Comparison of ENCODE assay signal across 8 cellular contexts in genomic region chr21:33300701-33301631, GRCh38. TPM values are rescaled to one million over a fixed set of nuclear protein-coding genes. Genes with fewer than 3 reads are reported as not detected.
DNase-seq lines count a peak whose midpoint lies in the region; ATAC-seq and TF ChIP-seq lines count a peak whose summit lies in the region.

No MANE protein-coding gene starts in this region.

- H3K27ac Mint-ChIP-seq in MCF 10A (ENCODE audit: low read depth, unreplicated experiment): no peak overlapping the region
- H3K27ac Mint-ChIP-seq in activated CD8-positive, alpha-beta T cell treated with anti-CD3 and anti-CD28 coated beads, Interleukin-2, amount 10 ng/mL, durations not matched to agents 7 days and 5 days: peak overlapping the region; percentile 64

- H3K27me3 ChIP-seq in breast epithelium (no peaks in the 10 kb centered on the region), right lobe of liver (no peaks in the 10 kb centered on the region), vagina (no peaks in the 10 kb centered on the region)

- no peak for TF ChIP-seq CTCF in breast epithelium (IDR thresholded peaks at IDR 0.05)
- no peak for TF ChIP-seq CTCF in MCF 10A (IDR thresholded peaks at IDR 0.05; ENCODE audit: unreplicated experiment)
- TF ChIP-seq CTCF in right lobe of liver (IDR thresholded peaks at IDR 0.05): no peak
- no peak for TF ChIP-seq CTCF in vagina (IDR thresholded peaks at IDR 0.05)

- H3K27ac ChIP-seq in breast epithelium (peak overlapping the region; percentile 56 to 83), right lobe of liver (peak overlapping the region; percentile 39 to 67 (median 44)), vagina (peak overlapping the region; percentile 50)

- no peaks in the 10 kb centered on the region for H3K4me1 ChIP-seq in breast epithelium
- peaks cover 0 to 39% (median 15%) of the 10 kb centered on the region in 4 donors for H3K4me1 ChIP-seq in right lobe of liver
- peaks cover 16% of the 10 kb centered on the region for H3K4me1 ChIP-seq in vagina

- H3K9me3 Mint-ChIP-seq in MCF 10A (ENCODE audit: unreplicated experiment): no peaks in the 10 kb centered on the region
- H3K9me3 Mint-ChIP-seq in activated CD8-positive, alpha-beta T cell treated with anti-CD3 and anti-CD28 coated beads, Interleukin-2, amount 10 ng/mL, durations not matched to agents 7 days and 5 days (ENCODE audit: insufficient read depth): no peaks in the 10 kb centered on the region

- H3K27me3 Mint-ChIP-seq in MCF 10A (ENCODE audit: insufficient read depth, unreplicated experiment): no peaks in the 10 kb centered on the region
- H3K27me3 Mint-ChIP-seq in activated CD8-positive, alpha-beta T cell treated with anti-CD3 and anti-CD28 coated beads, Interleukin-2, amount 10 ng/mL, durations not matched to agents 7 days and 5 days (ENCODE audit: low read depth): no peaks in the 10 kb centered on the region

- WGBS in right lobe of liver (ENCODE audit: insufficient coverage, low coverage, low lambda C conversion rate, missing lambda C conversion rate): 50% methylated on average over 9 of the region's 10 CpGs

- H3K36me3 Mint-ChIP-seq in MCF 10A (ENCODE audit: insufficient read depth, unreplicated experiment): peaks cover 7% of the 10 kb centered on the region
- peaks cover 19% of the 10 kb centered on the region for H3K36me3 Mint-ChIP-seq in activated CD8-positive, alpha-beta T cell treated with anti-CD3 and anti-CD28 coated beads, Interleukin-2, amount 10 ng/mL, durations not matched to agents 7 days and 5 days (ENCODE audit: low read depth)

- H3K4me3 ChIP-seq in breast epithelium (no peak overlapping the region), right lobe of liver (no peak overlapping the region), vagina (no peak overlapping the region)

- TF ChIP-seq POLR2A in breast epithelium (IDR thresholded peaks at IDR 0.05): no peak
- no peak for TF ChIP-seq POLR2A in right lobe of liver (IDR thresholded peaks at IDR 0.05)
- no peak for TF ChIP-seq POLR2A in vagina (IDR thresholded peaks at IDR 0.05)

- H3K4me3 Mint-ChIP-seq in MCF 10A (ENCODE audit: unreplicated experiment): no peak overlapping the region
- no peak overlapping the region for H3K4me3 Mint-ChIP-seq in activated CD8-positive, alpha-beta T cell treated with anti-CD3 and anti-CD28 coated beads, Interleukin-2, amount 10 ng/mL, durations not matched to agents 7 days and 5 days

- ATAC-seq in activated CD8-positive, alpha-beta T cell treated with anti-CD3 and anti-CD28 coated beads, Interleukin-2, amount 10 ng/mL, durations not matched to agents 7 days and 5 days: no peak
- ATAC-seq in right lobe of liver (peak in 3 of 4 donors; percentile 17 to 40 (median 39)), HG02885 (IDR thresholded peaks at IDR 0.05; ENCODE audit: poor library complexity, unreplicated experiment) (no peak), GM21515 (IDR thresholded peaks at IDR 0.05; ENCODE audit: unreplicated experiment) (no peak), GM18498 (IDR thresholded peaks at IDR 0.05; ENCODE audit: unreplicated experiment) (no peak)

- H3K36me3 ChIP-seq in breast epithelium (no peaks in the 10 kb centered on the region), right lobe of liver (peaks cover 0 to 6% (median 3%) of the 10 kb centered on the region in 4 donors), vagina (peaks cover 0 to 7% of the 10 kb centered on the region in 2 donors)

- POLR2A ChIA-PET in MCF 10A (lab: Yijun Ruan, JAX): interaction anchor here (0.7 to 3.3 kb wide), 3 partner anchors 14 to 149 kb away, joined by 3 to 17 read pairs (median 5); partner anchors contain the start of gene IFNAR1
- POLR2A ChIA-PET in activated CD8-positive, alpha-beta T cell treated with anti-CD3 and anti-CD28 coated beads, Interleukin-2, amount 10 ng/mL, durations not matched to agents 7 days and 5 days (lab: Charles Lee): interaction anchor here (0.6 to 1.7 kb wide), 4 partner anchors 17 to 73 kb away, joined by 3 to 6 read pairs (median 4); no protein-coding TSS in a partner anchor

- CTCF ChIA-PET in MCF 10A (lab: Yijun Ruan, JAX): interaction anchor here (0.6 to 1.9 kb wide), 4 partner anchors 14 to 61 kb away, joined by 3 to 7 read pairs (median 4); no protein-coding TSS in a partner anchor
- CTCF ChIA-PET in activated CD8-positive, alpha-beta T cell treated with anti-CD3 and anti-CD28 coated beads, Interleukin-2, amount 10 ng/mL, durations not matched to agents 7 days and 5 days (lab: Charles Lee): interaction anchor here (0.9 to 1.6 kb wide), 3 partner anchors 12 to 104 kb away, joined by 3 to 5 read pairs (median 3); no protein-coding TSS in a partner anchor

- H3K4me1 Mint-ChIP-seq in MCF 10A (ENCODE audit: insufficient read depth, unreplicated experiment): peaks cover 12% of the 10 kb centered on the region
- H3K4me1 Mint-ChIP-seq in activated CD8-positive, alpha-beta T cell treated with anti-CD3 and anti-CD28 coated beads, Interleukin-2, amount 10 ng/mL, durations not matched to agents 7 days and 5 days (ENCODE audit: low read depth): peaks cover 34% of the 10 kb centered on the region

- H3K9me3 ChIP-seq in breast epithelium (no peaks in the 10 kb centered on the region), right lobe of liver (no peaks in the 10 kb centered on the region), vagina (no peaks in the 10 kb centered on the region)

- no TSS peak for BruUV-seq in MCF 10A (replicated peaks; lab: Mats Ljungman, UMichigan)

- intact Hi-C loops in breast epithelium (cut with DNase I; ENCODE audit: low total_unique reads) (no loop called here), MCF 10A (cut with micrococcal nuclease) (no loop called here), right lobe of liver (cut with DNase I) (no loop called here), vagina (cut with DNase I) (no loop called here)

- DNase-seq in breast epithelium (ENCODE audit: low spot score in 2 of 2): no peak
- DNase-seq in MCF 10A (ENCODE audit: unreplicated experiment): no peak
- no peak for DNase-seq in activated CD8-positive, alpha-beta T cell treated with anti-CD3 and anti-CD28 coated beads, Interleukin-2, amount 10 ng/mL, durations not matched to agents 7 days and 5 days
- no peak for DNase-seq in right lobe of liver
- DNase-seq in vagina (ENCODE audit: extremely low spot score in 2 of 2): no peak

RNA-seq across cellular contexts. Expression of gene IFNAR1, which starts 23.8 kb away (rescaled TPM):
- total RNA-seq in breast epithelium: 10 to 100 TPM; 30.2 to 44.8 (median 42.9) TPM
- total RNA-seq in MCF 10A (2022): 30.0 and 35.5 TPM in 2 replicates
- 10 to 100 TPM; 32.5 to 35.4 TPM for total RNA-seq in activated CD8-positive, alpha-beta T cell treated with anti-CD3 and anti-CD28 coated beads, Interleukin-2, amount 10 ng/mL, durations not matched to agents 7 days and 5 days
- total RNA-seq in right lobe of liver: 10 to 100 TPM; 31.6 to 68.2 (median 48.6) TPM
- 20.4 TPM for total RNA-seq in vagina

RNA-seq across cellular contexts. Expression of gene IL10RB, which starts 34.8 kb away (rescaled TPM):
- total RNA-seq in breast epithelium (10 to 100 TPM; 31.0 to 39.5 (median 31.8) TPM), MCF 10A (2022) (23.2 and 26.3 TPM in 2 replicates), right lobe of liver (10 to 100 TPM; 10.5 to 24.2 (median 20.3) TPM), vagina (31.7 TPM)
- total RNA-seq in activated CD8-positive, alpha-beta T cell treated with anti-CD3 and anti-CD28 coated beads, Interleukin-2, amount 10 ng/mL, durations not matched to agents 7 days and 5 days: 10 to 100 TPM; 37.1 to 44.2 TPM

Comparison
In these comparisons a context has a peak if more than half of its experiments do, and no peak if none do; other contexts are left out.
1. ATAC-seq: peak in right lobe of liver (3 of 4); none in activated CD8-positive, alpha-beta T cell treated with anti-CD3 and anti-CD28 coated beads, Interleukin-2, amount 10 ng/mL, durations not matched to agents 7 days and 5 days (single experiment), HG02885 (single experiment), GM21515 (single experiment) and GM18498 (single experiment).
2. Peak in every context shown above with its lines, with median percentiles within 50 percentile points of each other: H3K27ac ChIP-seq.